Comparison of ENCODE assay signal across 1 cellular context in the genomic region with DNA sequence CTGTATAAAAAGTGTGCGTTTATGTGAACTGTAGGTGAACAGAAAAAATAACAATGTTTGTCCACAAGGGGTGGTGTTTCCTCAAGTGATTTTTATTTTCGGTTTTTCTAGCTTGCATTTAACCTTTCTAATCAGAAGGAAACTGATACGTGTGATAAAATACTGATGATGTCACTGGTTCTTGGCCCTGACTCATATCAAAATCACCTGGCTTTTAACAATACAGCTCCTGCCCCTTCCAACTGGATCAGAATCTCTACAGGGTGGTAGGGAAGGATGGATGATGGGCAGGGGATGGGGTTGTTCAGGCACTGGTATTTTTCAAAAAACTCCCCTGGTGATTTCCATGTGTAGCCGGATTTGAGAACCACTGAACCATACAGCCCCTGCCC.
TF ChIP-seq lines count a peak whose summit lies in the region.

No MANE protein-coding gene starts in this region.

TF ChIP-seq in WTC11, 78 proteins besides CTCF, POLR2A, EP300 and RAD21 (continued from another document):
- TF ChIP-seq, protein P1, sequence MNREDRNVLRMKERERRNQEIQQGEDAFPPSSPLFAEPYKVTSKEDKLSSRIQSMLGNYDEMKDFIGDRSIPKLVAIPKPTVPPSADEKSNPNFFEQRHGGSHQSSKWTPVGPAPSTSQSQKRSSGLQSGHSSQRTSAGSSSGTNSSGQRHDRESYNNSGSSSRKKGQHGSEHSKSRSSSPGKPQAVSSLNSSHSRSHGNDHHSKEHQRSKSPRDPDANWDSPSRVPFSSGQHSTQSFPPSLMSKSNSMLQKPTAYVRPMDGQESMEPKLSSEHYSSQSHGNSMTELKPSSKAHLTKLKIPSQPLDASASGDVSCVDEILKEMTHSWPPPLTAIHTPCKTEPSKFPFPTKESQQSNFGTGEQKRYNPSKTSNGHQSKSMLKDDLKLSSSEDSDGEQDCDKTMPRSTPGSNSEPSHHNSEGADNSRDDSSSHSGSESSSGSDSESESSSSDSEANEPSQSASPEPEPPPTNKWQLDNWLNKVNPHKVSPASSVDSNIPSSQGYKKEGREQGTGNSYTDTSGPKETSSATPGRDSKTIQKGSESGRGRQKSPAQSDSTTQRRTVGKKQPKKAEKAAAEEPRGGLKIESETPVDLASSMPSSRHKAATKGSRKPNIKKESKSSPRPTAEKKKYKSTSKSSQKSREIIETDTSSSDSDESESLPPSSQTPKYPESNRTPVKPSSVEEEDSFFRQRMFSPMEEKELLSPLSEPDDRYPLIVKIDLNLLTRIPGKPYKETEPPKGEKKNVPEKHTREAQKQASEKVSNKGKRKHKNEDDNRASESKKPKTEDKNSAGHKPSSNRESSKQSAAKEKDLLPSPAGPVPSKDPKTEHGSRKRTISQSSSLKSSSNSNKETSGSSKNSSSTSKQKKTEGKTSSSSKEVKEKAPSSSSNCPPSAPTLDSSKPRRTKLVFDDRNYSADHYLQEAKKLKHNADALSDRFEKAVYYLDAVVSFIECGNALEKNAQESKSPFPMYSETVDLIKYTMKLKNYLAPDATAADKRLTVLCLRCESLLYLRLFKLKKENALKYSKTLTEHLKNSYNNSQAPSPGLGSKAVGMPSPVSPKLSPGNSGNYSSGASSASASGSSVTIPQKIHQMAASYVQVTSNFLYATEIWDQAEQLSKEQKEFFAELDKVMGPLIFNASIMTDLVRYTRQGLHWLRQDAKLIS (CRISPR knock-in tag; IDR thresholded peaks at IDR 0.05; ENCODE audit: borderline replicate concordance): no peak
- TF ChIP-seq ZNF219 (CRISPR knock-in tag; IDR thresholded peaks at IDR 0.05; ENCODE audit: borderline replicate concordance): no peak
